9 cellular contexts compared by ENCODE assay signal in the genomic region with DNA sequence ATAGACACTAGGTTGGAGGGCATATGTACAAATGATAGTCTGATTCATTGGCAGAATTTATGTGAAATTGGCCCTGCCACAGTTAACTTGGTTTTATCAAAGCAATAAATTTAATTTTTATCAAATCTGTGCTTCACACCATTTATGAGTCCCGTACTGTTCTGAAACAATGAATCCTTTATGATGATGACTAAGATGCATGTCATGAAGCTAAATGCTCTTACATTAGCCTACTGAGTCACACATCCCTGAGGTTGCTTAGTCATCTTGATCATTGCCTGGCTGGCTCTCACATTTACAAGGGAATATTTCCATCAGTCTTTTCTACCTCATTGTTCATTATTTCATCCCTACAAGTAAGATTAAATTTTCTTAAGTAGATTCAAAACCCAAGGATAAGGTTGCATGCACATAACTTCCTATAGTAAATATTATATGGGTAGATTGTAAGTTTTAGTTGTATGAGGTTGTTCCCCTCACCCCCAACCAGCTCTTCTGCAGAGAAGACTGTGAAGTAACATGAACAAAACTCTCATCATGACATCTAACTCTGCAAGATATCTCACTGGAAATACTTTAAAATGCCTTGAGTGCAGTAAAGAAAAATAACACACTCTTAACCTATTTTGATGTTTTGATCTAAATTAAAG.
DNase-seq lines count a peak whose midpoint lies in the region; ATAC-seq and TF ChIP-seq lines count a peak whose summit lies in the region.
"Had no signal": no experiment of that assay in that cellular context is flagged by ENCODE, and none has a peak within 500 bp of the region (broad histone marks: within the 10 kb centered on the region; RNA-seq: fewer than 3 reads in every experiment).

No MANE protein-coding gene starts in this region.

- no peak for TF ChIP-seq RAD21 in SK-N-SH (IDR thresholded peaks at IDR 0.05; ENCODE audit: low read length)

- H3K27ac Mint-ChIP-seq in activated T-cell treated with anti-CD3 and anti-CD28 coated beads, Interleukin-2, amount 50 U/mL, for 24 hours: peak overlapping the region; percentile 85
- H3K27ac Mint-ChIP-seq in Caco-2 (ENCODE audit: unreplicated experiment): no peak overlapping the region
- H3K27ac Mint-ChIP-seq: CD8-positive, alpha-beta memory T cell had no signal

- 3% methylated on average over 1 of the region's 1 CpG for WGBS in SK-N-SH (ENCODE audit: low lambda C conversion rate)

- peak; percentile 71 to 99 for TF ChIP-seq EP300 in SK-N-SH (IDR thresholded peaks at IDR 0.05; ENCODE audit: borderline replicate concordance in 1 of 2, low read depth in 1 of 2, low read length in 1 of 2)

- peak overlapping the region; percentile 38; the same call in 1 of the 2 replicates for H3K9ac ChIP-seq in SK-N-SH

- H3K4me1 Mint-ChIP-seq in activated T-cell treated with anti-CD3 and anti-CD28 coated beads, Interleukin-2, amount 50 U/mL, for 24 hours (ENCODE audit: low read depth): peaks cover 45% of the 10 kb centered on the region
- H3K4me1 Mint-ChIP-seq in Caco-2 (ENCODE audit: low read depth, unreplicated experiment): no peaks in the 10 kb centered on the region
- H3K4me1 Mint-ChIP-seq: CD8-positive, alpha-beta memory T cell had no signal

- H3K27me3 ChIP-seq in SK-N-SH (ENCODE audit: insufficient read depth) (no peaks in the 10 kb centered on the region), Caco-2 (replicated peaks; ENCODE audit: control insufficient read depth, insufficient read depth, low read length) (no peaks in the 10 kb centered on the region)

- H3K36me3 ChIP-seq in SK-N-SH (replicated peaks in 1 of 2; ENCODE audit: control insufficient read depth in 1 of 2, insufficient read depth in 2 of 2, low read length in 1 of 2): peaks cover 0 to 18% of the 10 kb centered on the region in 2 experiments
- H3K36me3 ChIP-seq in Caco-2 (ENCODE audit: control insufficient read depth, insufficient read depth, low read length): no peaks in the 10 kb centered on the region

- no peaks in the 10 kb centered on the region for H3K9me3 ChIP-seq in SK-N-SH
- H3K9me3 ChIP-seq in Caco-2: no peaks in the 10 kb centered on the region

- POLR2A ChIA-PET in SK-N-SH (lab: Yijun Ruan, JAX) (no interaction called here), Caco-2 (lab: Charles Lee) (no interaction called here)

- H3K4me1 ChIP-seq in SK-N-SH (ENCODE audit: control insufficient read depth in 1 of 2, insufficient read depth in 2 of 2, low read depth in 1 of 2, low read length in 1 of 2) (peaks cover 0 to 60% of the 10 kb centered on the region in 2 experiments; a peak in 3 of 4 replicates), Caco-2 (no peaks in the 10 kb centered on the region)

- no peak overlapping the region for H3K4me3 Mint-ChIP-seq in activated T-cell treated with anti-CD3 and anti-CD28 coated beads, Interleukin-2, amount 50 U/mL, for 24 hours
- no peak overlapping the region for H3K4me3 Mint-ChIP-seq in Caco-2 (ENCODE audit: unreplicated experiment)
- H3K4me3 Mint-ChIP-seq: CD8-positive, alpha-beta memory T cell had no signal

- ATAC-seq in stimulated activated naive CD8-positive, alpha-beta T cell treated with anti-CD3 and anti-CD28 coated beads, Interleukin-15, Interleukin-2, amounts not matched to agents 100 U/mL and 50 U/mL, for 24 hours: peak; percentile 96
- ATAC-seq in GM19351 (IDR thresholded peaks at IDR 0.05; ENCODE audit: unreplicated experiment): no peak

- peaks cover 41% of the 10 kb centered on the region for H3K79me2 ChIP-seq in SK-N-SH (ENCODE audit: insufficient read depth)

- H3F3A ChIP-seq in SK-N-SH (replicated peaks; ENCODE audit: insufficient read depth): peaks cover 63% of the 10 kb centered on the region

- CTCF ChIA-PET in SK-N-SH (lab: Yijun Ruan, JAX) (interaction anchor here (0.6 to 2.4 kb wide), 4 partner anchors 9 to 280 kb away, joined by 3 to 11 read pairs (median 3); no protein-coding TSS in a partner anchor), Caco-2 (lab: Charles Lee) (no interaction called here)

- H3K27ac ChIP-seq in SK-N-SH (ENCODE audit: low read depth in 2 of 2, low read length in 1 of 2): peak overlapping the region; percentile 26 to 97; a peak in 3 of 4 replicates

- BruUV-seq in Caco-2 (replicated peaks; lab: Mats Ljungman, UMichigan): no TSS peak

- no peak overlapping the region for H2AFZ ChIP-seq in SK-N-SH (ENCODE audit: low read depth)

- intact Hi-C loops in Caco-2 (cut with micrococcal nuclease; ENCODE audit: unreplicated experiment): no loop called here

- peaks cover 6% of the 10 kb centered on the region for H3K36me3 Mint-ChIP-seq in activated T-cell treated with anti-CD3 and anti-CD28 coated beads, Interleukin-2, amount 50 U/mL, for 24 hours (ENCODE audit: low read depth)
- H3K36me3 Mint-ChIP-seq in Caco-2 (ENCODE audit: insufficient read depth, unreplicated experiment): no peaks in the 10 kb centered on the region

- no peaks in the 10 kb centered on the region for H4K20me1 ChIP-seq in SK-N-SH (ENCODE audit: insufficient read depth)

- no peaks in the 10 kb centered on the region for H3K9me2 ChIP-seq in SK-N-SH

- peak overlapping the region; percentile 20; the same call in 1 of the 2 replicates for H3K4me2 ChIP-seq in SK-N-SH

- DNase-seq in activated T-cell treated with anti-CD3 and anti-CD28 coated beads, Interleukin-2, amount 50 U/mL, for 24 hours: no peak
- DNase-seq in activated T-cell treated with anti-CD3 and anti-CD28 coated beads, Interleukin-2, amount 50 U/mL, for 48 hours: no peak
- DNase-seq in SK-N-SH: no peak
- peak; percentile 83 for DNase-seq in glomerular endothelial cell (ENCODE audit: extremely low read depth, low read depth, low spot score)
- DNase-seq in stimulated activated naive CD8-positive, alpha-beta T cell treated with anti-CD3 and anti-CD28 coated beads, Interleukin-15, Interleukin-2, amounts not matched to agents 100 U/mL and 50 U/mL, for 24 hours: peak; percentile 7
- DNase-seq in Caco-2: no peak
- no peak for DNase-seq in NCI-H2171 treated with DMSO at 0.1 percent for 48 hours (lab: John Stamatoyannopoulos, UW)
- DNase-seq: CD8-positive, alpha-beta memory T cell had no signal

- TF ChIP-seq CTCF in SK-N-SH (IDR thresholded peaks at IDR 0.05) (no peak), Caco-2 (IDR thresholded peaks at IDR 0.05; ENCODE audit: insufficient read depth in 1 of 2, low read depth in 1 of 2, low read length in 1 of 2, severe bottlenecking in 1 of 2, unreplicated experiment in 1 of 2) (no peak)

- H3K4me3 ChIP-seq in SK-N-SH (ENCODE audit: low read depth in 2 of 2, low read length in 1 of 2) (no peak overlapping the region), Caco-2 (ENCODE audit: low read depth, low read length) (no peak overlapping the region)

- H3K27me3 Mint-ChIP-seq in activated T-cell treated with anti-CD3 and anti-CD28 coated beads, Interleukin-2, amount 50 U/mL, for 24 hours: no peaks in the 10 kb centered on the region
- peaks cover 9% of the 10 kb centered on the region for H3K27me3 Mint-ChIP-seq in Caco-2 (ENCODE audit: insufficient read depth, unreplicated experiment)
- H3K27me3 Mint-ChIP-seq: CD8-positive, alpha-beta memory T cell had no signal

- no peaks in the 10 kb centered on the region for H3K9me3 Mint-ChIP-seq in activated T-cell treated with anti-CD3 and anti-CD28 coated beads, Interleukin-2, amount 50 U/mL, for 24 hours
- H3K9me3 Mint-ChIP-seq in Caco-2 (ENCODE audit: unreplicated experiment): no peaks in the 10 kb centered on the region
- H3K9me3 Mint-ChIP-seq: CD8-positive, alpha-beta memory T cell had no signal

TF ChIP-seq in SK-N-SH, 30 proteins besides CTCF, POLR2A, EP300 and RAD21 (continues in another document):
- TF ChIP-seq FOSL2 (IDR thresholded peaks at IDR 0.05; ENCODE audit: borderline replicate concordance, low read depth): peak; percentile 100
- TF ChIP-seq, protein P1, sequence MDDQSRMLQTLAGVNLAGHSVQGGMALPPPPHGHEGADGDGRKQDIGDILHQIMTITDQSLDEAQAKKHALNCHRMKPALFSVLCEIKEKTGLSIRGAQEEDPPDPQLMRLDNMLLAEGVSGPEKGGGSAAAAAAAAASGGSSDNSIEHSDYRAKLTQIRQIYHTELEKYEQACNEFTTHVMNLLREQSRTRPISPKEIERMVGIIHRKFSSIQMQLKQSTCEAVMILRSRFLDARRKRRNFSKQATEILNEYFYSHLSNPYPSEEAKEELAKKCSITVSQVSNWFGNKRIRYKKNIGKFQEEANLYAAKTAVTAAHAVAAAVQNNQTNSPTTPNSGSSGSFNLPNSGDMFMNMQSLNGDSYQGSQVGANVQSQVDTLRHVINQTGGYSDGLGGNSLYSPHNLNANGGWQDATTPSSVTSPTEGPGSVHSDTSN (IDR thresholded peaks at IDR 0.05): peak; percentile 96
- peak; percentile 88 for TF ChIP-seq MEF2A (IDR thresholded peaks at IDR 0.05; ENCODE audit: borderline replicate concordance, low read depth)
- TF ChIP-seq, protein P2, sequence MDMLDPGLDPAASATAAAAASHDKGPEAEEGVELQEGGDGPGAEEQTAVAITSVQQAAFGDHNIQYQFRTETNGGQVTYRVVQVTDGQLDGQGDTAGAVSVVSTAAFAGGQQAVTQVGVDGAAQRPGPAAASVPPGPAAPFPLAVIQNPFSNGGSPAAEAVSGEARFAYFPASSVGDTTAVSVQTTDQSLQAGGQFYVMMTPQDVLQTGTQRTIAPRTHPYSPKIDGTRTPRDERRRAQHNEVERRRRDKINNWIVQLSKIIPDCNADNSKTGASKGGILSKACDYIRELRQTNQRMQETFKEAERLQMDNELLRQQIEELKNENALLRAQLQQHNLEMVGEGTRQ (IDR thresholded peaks at IDR 0.05; ENCODE audit: borderline replicate concordance, low read depth, low read length): no peak
- TF ChIP-seq CHD2 (IDR thresholded peaks at IDR 0.05; ENCODE audit: low read length, partially characterized antibody): no peak
- TF ChIP-seq TEAD4 (IDR thresholded peaks at IDR 0.05; ENCODE audit: borderline replicate concordance, insufficient read depth): peak; percentile 95

Comparison
In these comparisons a context has a peak if more than half of its experiments do, and no peak if none do; other contexts are left out.
1. DNase-seq: peak in glomerular endothelial cell (single experiment) and stimulated activated naive CD8-positive, alpha-beta T cell treated with anti-CD3 and anti-CD28 coated beads, Interleukin-15, Interleukin-2, amounts not matched to agents 100 U/mL and 50 U/mL, for 24 hours (single experiment); none in activated T-cell treated with anti-CD3 and anti-CD28 coated beads, Interleukin-2, amount 50 U/mL, for 24 hours (single experiment), activated T-cell treated with anti-CD3 and anti-CD28 coated beads, Interleukin-2, amount 50 U/mL, for 48 hours (0 of 2), SK-N-SH (single experiment), Caco-2 (0 of 2) and NCI-H2171 treated with DMSO at 0.1 percent for 48 hours (single experiment).